Comparison of ENCODE assay signal across 2 cellular contexts in genomic region chr2:61178603-61179545, GRCh38.
TF ChIP-seq lines count a peak whose summit lies in the region.

No MANE protein-coding gene starts in this region.

TF ChIP-seq in GM23338, 12 proteins besides CTCF, POLR2A, EP300 and RAD21 (continued from another document):
- TF ChIP-seq REST (IDR thresholded peaks at IDR 0.05; ENCODE audit: unreplicated experiment) (no peak), ETS1 (IDR thresholded peaks at IDR 0.05) (no peak), ZNF331 (CRISPR knock-in tag; IDR thresholded peaks at IDR 0.05; ENCODE audit: low read depth) (no peak), EZH2 (IDR thresholded peaks at IDR 0.05; ENCODE audit: low read depth, unreplicated experiment) (no peak), STAT1 (IDR thresholded peaks at IDR 0.05; ENCODE audit: unreplicated experiment) (no peak)

TF ChIP-seq in liver, 16 proteins besides CTCF, POLR2A, EP300 and RAD21 (continued from another document):
- no peak for TF ChIP-seq ZBTB33 (IDR thresholded peaks at IDR 0.05)
- no peak for TF ChIP-seq FOXA2 (IDR thresholded peaks at IDR 0.05)
- no peak for TF ChIP-seq ATF3 (IDR thresholded peaks at IDR 0.05)
- no peak for TF ChIP-seq EGR1 (IDR thresholded peaks at IDR 0.05; ENCODE audit: low read depth in 2 of 2)
